In the genomic region with DNA sequence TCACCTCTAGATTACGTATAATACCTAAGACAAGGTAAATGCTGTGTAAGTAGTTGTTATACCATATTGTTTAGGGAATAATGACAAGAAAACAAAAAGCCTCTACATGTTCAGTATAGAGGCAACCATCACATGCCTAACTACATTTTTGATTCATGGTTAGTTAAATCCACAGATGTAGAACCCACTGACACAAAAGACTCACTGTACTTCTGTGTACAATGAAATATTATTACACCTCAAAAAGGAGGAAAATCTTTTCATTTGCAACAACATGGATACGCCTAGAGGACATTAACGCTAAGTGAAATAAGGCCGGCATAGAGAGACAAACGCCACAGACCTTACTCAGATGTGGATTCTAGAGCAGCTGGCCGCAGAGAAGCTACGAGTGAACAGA, we compare ENCODE assay signal across 26 cellular contexts. TPM values are rescaled to one million over a fixed set of nuclear protein-coding genes. Genes with fewer than 3 reads are reported as not detected.
DNase-seq lines count a peak whose midpoint lies in the region; ATAC-seq and TF ChIP-seq lines count a peak whose summit lies in the region.
"Had no signal": no experiment of that assay in that cellular context is flagged by ENCODE, and none has a peak within 500 bp of the region (broad histone marks: within the 10 kb centered on the region; RNA-seq: fewer than 3 reads in every experiment).

No MANE protein-coding gene starts in this region.

- H3K4me3 ChIP-seq in cardiac muscle cell (no peak overlapping the region), dorsolateral prefrontal cortex (peak overlapping the region in 5 of 59 donors; percentile 2 to 34 (median 14))
- H3K4me3 ChIP-seq: GM12878, Peyer's patch, SJCRH30 had no signal

- no peaks in the 10 kb centered on the region for H3K9me3 ChIP-seq in cardiac muscle cell (ENCODE audit: low read depth)
- H3K9me3 ChIP-seq: Peyer's patch, SJCRH30 had no signal

- ATAC-seq in left ventricle myocardium superior: no peak
- no peak for ATAC-seq in HG02759 (IDR thresholded peaks at IDR 0.05; ENCODE audit: unreplicated experiment)
- ATAC-seq in GM18907 (IDR thresholded peaks at IDR 0.05; ENCODE audit: unreplicated experiment): no peak
- ATAC-seq: CD8-positive, alpha-beta T cell; GM12878 had no signal

- TF ChIP-seq CTCF in cardiac muscle cell (IDR thresholded peaks at IDR 0.05; ENCODE audit: low read depth, low read length) (no peak), dorsolateral prefrontal cortex (IDR thresholded peaks at IDR 0.05 in 54 of 56, conservative IDR thresholded peaks at IDR 0.05 in 2 of 56; ENCODE audit: low read depth in 1 of 56, partially characterized antibody in 56 of 56) (no peak)

- intact Hi-C loops in left ventricle myocardium superior (cut with micrococcal nuclease): no loop called here
- intact Hi-C loops in dorsolateral prefrontal cortex (cut with DNase I): loop anchor here in 1 of 2 donors (5.0 to 10.0 kb wide), 3 partner anchors 160 to 280 kb away; partner anchors contain the start of gene ZNF337

- no peaks in the 10 kb centered on the region for H3K36me3 ChIP-seq in cardiac muscle cell
- H3K36me3 ChIP-seq: Peyer's patch had no signal

- DNase-seq in cardiac muscle cell (ENCODE audit: low read depth in 1 of 2, low spot score in 1 of 2) (no peak), left ventricle myocardium superior (no peak), dorsolateral prefrontal cortex (no peak), islet precursor cell (peak; percentile 25), NOMO-1 (lab: John Stamatoyannopoulos, UW; ENCODE audit: unreplicated experiment in 2 of 2) (no peak)
- DNase-seq in activated CD8-positive, alpha-beta memory T cell treated with anti-CD3 and anti-CD28 coated beads, Interleukin-2, amount 50 U/mL, for 48 hours: no peak
- DNase-seq: AML-193; C1 segment of cervical spinal cord; CD8-positive, alpha-beta T cell; DND-41; HCEC 1CT; Karpas-422; MV-4-11; NCI-H1105 treated with DMSO at 0.1 percent for 48 hours; NCI-H1694; NCI-H2081 treated with DMSO at 0.1 percent for 48 hours; NCI-H2171 treated with DMSO at 0.1 percent for 48 hours; NCI-H524 treated with DMSO at 0.1 percent for 48 hours; NCI-H82; Peyer's patch; SJCRH30 had no signal

- H3K27me3 ChIP-seq in cardiac muscle cell: no peaks in the 10 kb centered on the region
- no peaks in the 10 kb centered on the region for H3K27me3 ChIP-seq in dorsolateral prefrontal cortex
- H3K27me3 ChIP-seq: Peyer's patch, SJCRH30 had no signal

- peaks cover 31% of the 10 kb centered on the region for H3K4me1 ChIP-seq in cardiac muscle cell (ENCODE audit: low read depth)
- H3K4me1 ChIP-seq: SJCRH30 had no signal

- peak overlapping the region; percentile 63 for H3K27ac ChIP-seq in cardiac muscle cell
- peak overlapping the region in 41 of 59 donors; percentile 0 to 88 (median 76) for H3K27ac ChIP-seq in dorsolateral prefrontal cortex
- H3K27ac ChIP-seq: 22Rv1, Peyer's patch, SJCRH30 had no signal

RNA-seq across cellular contexts. Expression of gene NINL, which starts 50.5 kb away (rescaled TPM):
- 35.8 and 61.3 TPM in 2 replicates for total RNA-seq in cardiac muscle cell
- 26.4 and 36.1 TPM in 2 replicates for polyA plus RNA-seq in cardiac muscle cell
- 7.6 TPM for total RNA-seq in left ventricle myocardium superior
- 10 to 100 TPM in 107 of 120 experiments, 1 to 10 TPM in 13; 7.5 to 30.6 (median 13.7) TPM for total RNA-seq in dorsolateral prefrontal cortex
- total RNA-seq: HT1080 had no signal
